ENCODE assay signal across 8 cellular contexts in the genomic region with DNA sequence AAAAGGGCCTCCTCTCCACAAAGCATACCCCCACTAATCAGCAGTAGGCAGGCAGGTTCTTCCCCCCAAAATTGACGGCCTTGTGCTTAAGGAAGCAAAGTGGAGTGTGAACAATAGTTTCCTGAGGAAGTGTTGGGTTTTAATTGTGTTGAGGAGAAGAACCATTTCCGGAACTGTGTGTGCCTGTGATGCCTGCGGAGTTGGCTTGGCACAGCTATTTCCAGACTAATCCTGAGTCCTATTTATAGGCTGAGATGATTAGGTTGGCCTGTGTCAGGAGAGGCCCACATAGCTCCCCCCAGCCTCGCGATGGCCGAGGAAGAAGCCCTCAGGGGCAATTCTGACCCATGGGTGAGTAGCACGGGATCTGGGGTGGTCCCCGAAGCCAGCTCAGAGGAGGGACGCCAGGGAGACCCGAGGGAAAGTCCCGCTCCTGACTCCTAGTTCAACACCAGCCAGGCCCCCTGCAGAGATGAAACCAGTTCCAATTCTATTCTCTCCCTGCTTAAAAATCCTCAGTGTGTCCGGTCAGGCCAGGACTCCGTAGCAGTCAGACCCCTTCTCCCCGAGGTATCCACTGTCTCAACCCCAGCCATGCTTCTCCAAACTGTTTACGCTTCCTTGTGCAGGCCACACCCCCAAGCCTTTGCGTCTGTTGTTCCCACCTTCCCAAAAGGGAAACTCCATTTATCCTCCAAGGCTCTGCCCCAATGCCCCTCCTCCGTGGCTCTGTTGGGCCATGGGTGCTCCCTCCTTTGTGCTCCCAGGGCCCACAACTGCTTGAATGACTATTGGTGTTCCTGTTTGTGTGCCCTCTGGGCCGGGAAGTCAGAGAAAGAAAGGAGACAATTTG. TPM values are rescaled to one million over a fixed set of nuclear protein-coding genes. Genes with fewer than 3 reads are reported as not detected.
DNase-seq lines count a peak whose midpoint lies in the region; ATAC-seq, FAIRE-seq and TF ChIP-seq lines count a peak whose summit lies in the region.

No MANE protein-coding gene starts in this region.

- H3K27me3 ChIP-seq in ectodermal cell (ENCODE audit: control insufficient read depth, insufficient read depth, low read length, poor library complexity, severe bottlenecking) = no peaks in the 10 kb centered on the region

- CTCF ChIA-PET in Calu3 (lab: Charles Lee) = interaction anchor here (0.5 to 2.4 kb wide), 7 partner anchors 8 to 164 kb away, joined by 3 to 16 read pairs (median 4); a partner anchor contains a TSS

- H3K9me3 ChIP-seq in ectodermal cell (ENCODE audit: control insufficient read depth, low read length) (no peaks in the 10 kb centered on the region), mesodermal cell (ENCODE audit: control insufficient read depth, low read length) (no peaks in the 10 kb centered on the region)

- ATAC-seq in GM19023 (IDR thresholded peaks at IDR 0.05; ENCODE audit: unreplicated experiment) = no peak

- intact Hi-C loops in Calu3 (cut with micrococcal nuclease; ENCODE audit: unreplicated experiment) = loop anchor here (5.0 kb wide), 2 partner anchors 36 to 74 kb away; no protein-coding TSS in a partner anchor

- H3K4me3 Mint-ChIP-seq in Calu3 (ENCODE audit: low read depth, unreplicated experiment) = peak overlapping the region; percentile 52

- DNase-seq in Calu3 (peak; percentile 51), NCI-H69 (lab: John Stamatoyannopoulos, UW) (peak; percentile 69), urothelium cell line (ENCODE audit: low spot score) (peak; percentile 14), cerebellar nuclear complex (lab: John Stamatoyannopoulos, UW) (no peak)
- no peak for DNase-seq in activated CD4-positive, alpha-beta T cell treated with anti-CD3 and anti-CD28 coated beads for 4 hours

- H3K4me1 Mint-ChIP-seq in Calu3 (ENCODE audit: low read depth, unreplicated experiment) = peaks cover 73% of the 10 kb centered on the region

- WGBS in ectodermal cell, 2 experiments = 33 to 34% methylated on average over 18 of the region's 18 CpGs
- 38 to 44% methylated on average over 13 to 17 of the region's 18 CpGs for WGBS in mesodermal cell (ENCODE audit: insufficient coverage in 2 of 2), 2 experiments

- no peaks in the 10 kb centered on the region for H3K27me3 Mint-ChIP-seq in Calu3 (ENCODE audit: unreplicated experiment)

- H3K4me1 ChIP-seq in ectodermal cell (ENCODE audit: control insufficient read depth, insufficient read depth, low read length) = peaks cover 50% of the 10 kb centered on the region
- peaks cover 78% of the 10 kb centered on the region for H3K4me1 ChIP-seq in mesodermal cell (ENCODE audit: control insufficient read depth, insufficient read depth, low read length, poor library complexity, severe bottlenecking)

- H3K27ac Mint-ChIP-seq in Calu3 (ENCODE audit: unreplicated experiment) = peak overlapping the region; percentile 99

- BruUV-seq in Calu3 (replicated peaks; lab: Mats Ljungman, UMichigan) = TSS peak; percentile 99

- no peaks in the 10 kb centered on the region for H3K9me3 Mint-ChIP-seq in Calu3 (ENCODE audit: low read depth, unreplicated experiment)

- peaks cover 55% of the 10 kb centered on the region for H3K36me3 Mint-ChIP-seq in Calu3 (ENCODE audit: insufficient read depth, unreplicated experiment)

- no peak for FAIRE-seq in urothelium cell line (lab: Jason Lieb, UNC)

- H3K4me3 ChIP-seq in ectodermal cell (ENCODE audit: insufficient read depth, low read depth, low read length) (no peak overlapping the region), mesodermal cell (ENCODE audit: extremely low read depth, insufficient read depth, low read length, poor library complexity, severe bottlenecking) (no peak overlapping the region)

- H3K36me3 ChIP-seq in ectodermal cell (ENCODE audit: control insufficient read depth, insufficient read depth, low read length) (no peaks in the 10 kb centered on the region), mesodermal cell (ENCODE audit: control insufficient read depth, insufficient read depth, low read length) (peaks cover 45% of the 10 kb centered on the region)

- peak overlapping the region; percentile 9 for H3K27ac ChIP-seq in ectodermal cell (ENCODE audit: insufficient read depth, low read depth, low read length, poor library complexity, severe bottlenecking)
- H3K27ac ChIP-seq in mesodermal cell (ENCODE audit: low read depth, low read length, severe bottlenecking) = peak overlapping the region; percentile 97

- no peak for TF ChIP-seq CTCF in Calu3 (IDR thresholded peaks at IDR 0.05; ENCODE audit: unreplicated experiment)

RNA-seq across cellular contexts. Expression of a gene that starts 18.1 kb away (rescaled TPM):
- 68.3 and 71.6 TPM in 2 replicates for total RNA-seq in Calu3 (2022)
- 84.5 TPM for polyA plus RNA-seq in ectodermal cell (2013, experiment 1 of 4)
- polyA plus RNA-seq in ectodermal cell (2013, experiment 2 of 4) = 93.5 TPM
- 70.9 TPM for polyA plus RNA-seq in ectodermal cell (2013, experiment 3 of 4)
- 76.8 TPM for polyA plus RNA-seq in ectodermal cell (2013, experiment 4 of 4)
- 329 TPM for polyA plus RNA-seq in mesodermal cell (2013, experiment 1 of 2)
- 247 TPM for polyA plus RNA-seq in mesodermal cell (2013, experiment 2 of 2)

Comparison
In these comparisons a context has a peak if more than half of its experiments do, and no peak if none do; other contexts are left out.
1. DNase-seq: peak in Calu3 (single experiment), NCI-H69 (single experiment) and urothelium cell line (single experiment); none in cerebellar nuclear complex (0 of 2) and activated CD4-positive, alpha-beta T cell treated with anti-CD3 and anti-CD28 coated beads for 4 hours (0 of 2).